ENCODE assay signal across 8 cellular contexts in the genomic region with DNA sequence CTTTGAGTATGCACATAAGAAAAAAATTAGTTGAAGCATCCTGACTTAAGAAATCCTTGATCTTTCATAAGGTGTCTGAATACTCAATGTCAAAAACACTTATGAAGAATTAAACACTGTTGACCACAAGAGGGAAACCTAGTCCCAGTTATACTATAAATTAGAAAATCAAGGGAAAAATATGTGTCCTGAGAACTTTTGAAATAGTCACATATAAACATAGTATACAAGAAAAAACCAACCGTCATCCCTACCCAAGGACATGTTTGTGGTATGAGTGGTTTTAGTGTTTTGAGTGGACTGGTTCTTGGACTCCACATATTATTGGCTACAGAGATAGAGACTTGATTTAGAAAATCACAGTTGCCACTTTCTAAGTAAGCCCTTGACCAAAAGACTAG. TPM values are rescaled to one million over a fixed set of nuclear protein-coding genes. Genes with fewer than 3 reads are reported as not detected.
A peak's percentile ranks its signal among the peaks of the same experiment; 100 is the strongest.
DNase-seq lines count a peak whose midpoint lies in the region; ATAC-seq and TF ChIP-seq lines count a peak whose summit lies in the region.
"Had no signal": no experiment of that assay in that cellular context is flagged by ENCODE, and none has a peak within 500 bp of the region (broad histone marks: within the 10 kb centered on the region; RNA-seq: fewer than 3 reads in every experiment).

No MANE protein-coding gene starts in this region.

- H3K27ac ChIP-seq in dorsolateral prefrontal cortex = no peak overlapping the region
- no peak overlapping the region for H3K27ac ChIP-seq in parathyroid adenoma

- H3K4me3 ChIP-seq in dorsolateral prefrontal cortex = no peak overlapping the region
- no peak overlapping the region for H3K4me3 ChIP-seq in parathyroid adenoma (ENCODE audit: low read depth, low read length)

- no peak overlapping the region for H3K4me2 ChIP-seq in parathyroid adenoma (ENCODE audit: low read length)

- TF ChIP-seq CTCF in GM10266 (IDR thresholded peaks at IDR 0.05; ENCODE audit: control insufficient read depth, insufficient read depth, low read depth, missing control alignments) (peak; percentile 49), dorsolateral prefrontal cortex (IDR thresholded peaks at IDR 0.05 in 54 of 56, conservative IDR thresholded peaks at IDR 0.05 in 2 of 56; ENCODE audit: low read depth in 1 of 56, partially characterized antibody in 56 of 56) (peak; percentile 10 to 82 (median 56)), parathyroid adenoma (IDR thresholded peaks at IDR 0.05) (peak; percentile 48)

- peaks cover 2% of the 10 kb centered on the region for H3K4me1 Mint-ChIP-seq in activated naive CD8-positive, alpha-beta T cell treated with anti-CD3 and anti-CD28 coated beads for 36 hours

- H3K4me1 ChIP-seq in parathyroid adenoma = no peaks in the 10 kb centered on the region

- peak; percentile 18 for DNase-seq in GM10266 (ENCODE audit: extremely low spot score)
- peak; percentile 0 for DNase-seq in NCI-H1694 treated with DMSO at 0.1 percent for 48 hours (lab: John Stamatoyannopoulos, UW)
- DNase-seq in dorsolateral prefrontal cortex = no peak
- DNase-seq in OCI-M2 (lab: John Stamatoyannopoulos, UW; ENCODE audit: unreplicated experiment) = no peak
- no peak for DNase-seq in activated naive CD8-positive, alpha-beta T cell treated with anti-CD3 and anti-CD28 coated beads for 36 hours

- H2AFZ ChIP-seq in parathyroid adenoma = no peak overlapping the region

- H3K4me3 Mint-ChIP-seq in activated naive CD8-positive, alpha-beta T cell treated with anti-CD3 and anti-CD28 coated beads for 36 hours = no peak overlapping the region

- H3K9ac ChIP-seq in parathyroid adenoma = no peak overlapping the region

- no peak for ATAC-seq in GM21619 (IDR thresholded peaks at IDR 0.05; ENCODE audit: unreplicated experiment)

- peaks cover 0 to 22% (median 0%) of the 10 kb centered on the region in 45 donors for H3K27me3 ChIP-seq in dorsolateral prefrontal cortex
- no peaks in the 10 kb centered on the region for H3K27me3 ChIP-seq in parathyroid adenoma (ENCODE audit: control insufficient read depth, insufficient read depth, low read length)

- H3K9me3 ChIP-seq in parathyroid adenoma (ENCODE audit: control insufficient read depth, low read length) = no peaks in the 10 kb centered on the region

- H3K79me2 ChIP-seq in parathyroid adenoma = no peaks in the 10 kb centered on the region

- intact Hi-C loops in dorsolateral prefrontal cortex (cut with DNase I) = no loop called here

- no peaks in the 10 kb centered on the region for H3K9me3 Mint-ChIP-seq in activated naive CD8-positive, alpha-beta T cell treated with anti-CD3 and anti-CD28 coated beads for 36 hours

- no peaks in the 10 kb centered on the region for H3K36me3 ChIP-seq in parathyroid adenoma (ENCODE audit: control insufficient read depth, insufficient read depth, low read length)

- no peak overlapping the region for H3K27ac Mint-ChIP-seq in activated naive CD8-positive, alpha-beta T cell treated with anti-CD3 and anti-CD28 coated beads for 36 hours

- H3K27me3 Mint-ChIP-seq in activated naive CD8-positive, alpha-beta T cell treated with anti-CD3 and anti-CD28 coated beads for 36 hours = peaks cover 7% of the 10 kb centered on the region

- no peaks in the 10 kb centered on the region for H3K36me3 Mint-ChIP-seq in activated naive CD8-positive, alpha-beta T cell treated with anti-CD3 and anti-CD28 coated beads for 36 hours

RNA-seq across cellular contexts. Expression of gene HLA-DRA, which starts 7.6 kb away (rescaled TPM):
- 100 to 1,000 TPM in 20 of 120 experiments, 10 to 100 TPM in 100; 12.8 to 219 (median 61.4) TPM for total RNA-seq in dorsolateral prefrontal cortex
- 10 to 100 TPM in 1 of 2 experiments, 1 to 10 TPM in 1; 9.8 to 12.2 TPM for total RNA-seq in activated naive CD8-positive, alpha-beta T cell treated with anti-CD3 and anti-CD28 coated beads for 36 hours
- total RNA-seq: pulmonary artery endothelial cell had no signal

RNA-seq across cellular contexts. Expression of gene BTNL2, which starts 25.1 kb away (rescaled TPM):
- total RNA-seq in dorsolateral prefrontal cortex = 1 to 10 TPM in 8 of 120 experiments, under 1 TPM in 14, not detected in 98; 0.30 to 3.2 (median 0.85) TPM
- total RNA-seq in activated naive CD8-positive, alpha-beta T cell treated with anti-CD3 and anti-CD28 coated beads for 36 hours = not detected
- total RNA-seq: pulmonary artery endothelial cell had no signal

Comparison
In these comparisons a context has a peak if more than half of its experiments do, and no peak if none do; other contexts are left out.
1. DNase-seq: peak in GM10266 (single experiment) and NCI-H1694 treated with DMSO at 0.1 percent for 48 hours (single experiment); none in dorsolateral prefrontal cortex (0 of 10), OCI-M2 (single experiment) and activated naive CD8-positive, alpha-beta T cell treated with anti-CD3 and anti-CD28 coated beads for 36 hours (single experiment).
2. Peak in every context shown above with its lines, with median percentiles within 50 percentile points of each other: CTCF ChIP-seq.